ENCODE assay signal across 1 cellular context in the genomic region with DNA sequence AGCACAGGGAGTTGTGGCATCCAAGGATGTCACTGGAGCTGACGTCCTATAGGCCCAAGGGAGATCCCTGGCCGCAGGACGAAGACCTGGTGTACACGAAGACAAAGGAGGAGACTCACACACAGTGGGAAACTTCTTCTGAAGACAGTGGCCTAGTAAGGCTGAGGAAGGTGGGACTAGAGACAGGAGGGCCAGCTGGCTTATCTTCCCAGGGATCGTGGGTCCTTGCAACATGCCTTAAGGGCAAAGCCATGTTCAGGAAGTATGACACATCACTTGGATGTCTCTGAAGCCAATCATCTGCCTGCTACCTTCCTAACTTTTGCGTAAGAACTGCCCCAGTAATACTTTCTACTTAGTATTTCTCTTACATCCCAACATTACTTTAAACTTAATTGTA.
TF ChIP-seq lines count a peak whose summit lies in the region.

No MANE protein-coding gene starts in this region.

TF ChIP-seq in PFSK-1, 5 proteins besides CTCF, POLR2A, EP300 and RAD21:
- TF ChIP-seq, protein P1, sequence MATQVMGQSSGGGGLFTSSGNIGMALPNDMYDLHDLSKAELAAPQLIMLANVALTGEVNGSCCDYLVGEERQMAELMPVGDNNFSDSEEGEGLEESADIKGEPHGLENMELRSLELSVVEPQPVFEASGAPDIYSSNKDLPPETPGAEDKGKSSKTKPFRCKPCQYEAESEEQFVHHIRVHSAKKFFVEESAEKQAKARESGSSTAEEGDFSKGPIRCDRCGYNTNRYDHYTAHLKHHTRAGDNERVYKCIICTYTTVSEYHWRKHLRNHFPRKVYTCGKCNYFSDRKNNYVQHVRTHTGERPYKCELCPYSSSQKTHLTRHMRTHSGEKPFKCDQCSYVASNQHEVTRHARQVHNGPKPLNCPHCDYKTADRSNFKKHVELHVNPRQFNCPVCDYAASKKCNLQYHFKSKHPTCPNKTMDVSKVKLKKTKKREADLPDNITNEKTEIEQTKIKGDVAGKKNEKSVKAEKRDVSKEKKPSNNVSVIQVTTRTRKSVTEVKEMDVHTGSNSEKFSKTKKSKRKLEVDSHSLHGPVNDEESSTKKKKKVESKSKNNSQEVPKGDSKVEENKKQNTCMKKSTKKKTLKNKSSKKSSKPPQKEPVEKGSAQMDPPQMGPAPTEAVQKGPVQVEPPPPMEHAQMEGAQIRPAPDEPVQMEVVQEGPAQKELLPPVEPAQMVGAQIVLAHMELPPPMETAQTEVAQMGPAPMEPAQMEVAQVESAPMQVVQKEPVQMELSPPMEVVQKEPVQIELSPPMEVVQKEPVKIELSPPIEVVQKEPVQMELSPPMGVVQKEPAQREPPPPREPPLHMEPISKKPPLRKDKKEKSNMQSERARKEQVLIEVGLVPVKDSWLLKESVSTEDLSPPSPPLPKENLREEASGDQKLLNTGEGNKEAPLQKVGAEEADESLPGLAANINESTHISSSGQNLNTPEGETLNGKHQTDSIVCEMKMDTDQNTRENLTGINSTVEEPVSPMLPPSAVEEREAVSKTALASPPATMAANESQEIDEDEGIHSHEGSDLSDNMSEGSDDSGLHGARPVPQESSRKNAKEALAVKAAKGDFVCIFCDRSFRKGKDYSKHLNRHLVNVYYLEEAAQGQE (IDR thresholded peaks at IDR 0.05; ENCODE audit: insufficient read depth in 1 of 2, low read depth in 2 of 2, low read length in 2 of 2) = no peak
- TF ChIP-seq TAF1 (IDR thresholded peaks at IDR 0.05; ENCODE audit: borderline replicate concordance, insufficient read depth, low read length) (no peak), POLR2AphosphoS5 (IDR thresholded peaks at IDR 0.05; ENCODE audit: low read depth, low read length) (no peak), SIN3A (IDR thresholded peaks at IDR 0.05; ENCODE audit: borderline replicate concordance, insufficient read depth, low read length) (0 out of 2 replicates have a peak, but pooled peaks have one; percentile 9), FOXP2 (optimal IDR thresholded peaks at IDR 0.05; ENCODE audit: borderline replicate concordance, extremely low read depth, extremely low read length, insufficient read depth) (no peak)
